8 cellular contexts compared by ENCODE assay signal in the genomic region with DNA sequence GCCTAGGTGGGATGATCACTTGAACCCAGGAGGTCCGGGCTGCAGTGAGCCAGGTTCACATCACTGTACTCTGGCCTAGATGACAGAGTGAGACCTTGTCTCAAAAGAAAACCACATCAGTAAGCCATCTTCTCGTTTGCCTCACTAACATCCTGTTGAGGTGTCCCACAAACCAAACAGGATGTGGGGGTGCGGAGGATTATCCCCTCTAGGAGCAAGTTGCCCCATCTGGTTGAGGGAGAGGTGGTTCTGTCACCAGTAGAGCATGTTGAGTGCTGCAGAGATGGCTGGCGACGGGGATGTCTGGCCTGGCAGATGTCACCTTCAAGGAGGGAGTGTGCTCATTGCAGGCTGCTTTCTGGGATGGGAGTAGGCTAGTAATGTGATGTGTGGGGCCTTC.
DNase-seq lines count a peak whose midpoint lies in the region; ATAC-seq and TF ChIP-seq lines count a peak whose summit lies in the region.

No MANE protein-coding gene starts in this region.

- no peak for TF ChIP-seq POLR2A in erythroblast (IDR thresholded peaks at IDR 0.05; ENCODE audit: low read length)

- peaks cover 17% of the 10 kb centered on the region for H3K4me1 Mint-ChIP-seq in activated T-helper 1 cell treated with anti-CD3 and anti-CD28 coated beads, Interleukin-12 subunit alpha, Interleukin-12 subunit beta, Interleukin-2, Interleukin-4 antibody, amounts not matched to agents 30 ng/mL and 10 ng/mL and 1 ng/mL, durations not matched to agents 14 hours and 24 hours and 36 hours (ENCODE audit: low read depth)

- peaks cover 89% of the 10 kb centered on the region for H3K27me3 Mint-ChIP-seq in activated T-helper 1 cell treated with anti-CD3 and anti-CD28 coated beads, Interleukin-12 subunit alpha, Interleukin-12 subunit beta, Interleukin-2, Interleukin-4 antibody, amounts not matched to agents 30 ng/mL and 10 ng/mL and 1 ng/mL, durations not matched to agents 14 hours and 24 hours and 36 hours (ENCODE audit: insufficient read depth)

- H3K4me3 Mint-ChIP-seq in activated T-helper 1 cell treated with anti-CD3 and anti-CD28 coated beads, Interleukin-12 subunit alpha, Interleukin-12 subunit beta, Interleukin-2, Interleukin-4 antibody, amounts not matched to agents 30 ng/mL and 10 ng/mL and 1 ng/mL, durations not matched to agents 14 hours and 24 hours and 36 hours, result peak overlapping the region; percentile 61

- ATAC-seq in HG03025 (IDR thresholded peaks at IDR 0.05; ENCODE audit: low FRiP score, unreplicated experiment) (no peak), HG02938 (IDR thresholded peaks at IDR 0.05; ENCODE audit: unreplicated experiment) (no peak)

- no peaks in the 10 kb centered on the region for H3K36me3 Mint-ChIP-seq in activated T-helper 1 cell treated with anti-CD3 and anti-CD28 coated beads, Interleukin-12 subunit alpha, Interleukin-12 subunit beta, Interleukin-2, Interleukin-4 antibody, amounts not matched to agents 30 ng/mL and 10 ng/mL and 1 ng/mL, durations not matched to agents 14 hours and 24 hours and 36 hours (ENCODE audit: low read depth)

- intact Hi-C loops in activated T-helper 1 cell treated with anti-CD3 and anti-CD28 coated beads, Interleukin-12 subunit alpha, Interleukin-12 subunit beta, Interleukin-2, Interleukin-4 antibody, amounts not matched to agents 30 ng/mL and 10 ng/mL and 1 ng/mL, durations not matched to agents 14 hours and 24 hours and 36 hours (cut with micrococcal nuclease), result loop anchor here (1.0 kb wide), 2 partner anchors 47 to 282 kb away; no protein-coding TSS in a partner anchor

- H3K27ac Mint-ChIP-seq in activated T-helper 1 cell treated with anti-CD3 and anti-CD28 coated beads, Interleukin-12 subunit alpha, Interleukin-12 subunit beta, Interleukin-2, Interleukin-4 antibody, amounts not matched to agents 30 ng/mL and 10 ng/mL and 1 ng/mL, durations not matched to agents 14 hours and 24 hours and 36 hours, result peak overlapping the region; percentile 67

- TF ChIP-seq CTCF in GM12864 (IDR thresholded peaks at IDR 0.05; ENCODE audit: low read depth, low read length, missing control alignments), result no peak

- no peaks in the 10 kb centered on the region for H3K9me3 Mint-ChIP-seq in activated T-helper 1 cell treated with anti-CD3 and anti-CD28 coated beads, Interleukin-12 subunit alpha, Interleukin-12 subunit beta, Interleukin-2, Interleukin-4 antibody, amounts not matched to agents 30 ng/mL and 10 ng/mL and 1 ng/mL, durations not matched to agents 14 hours and 24 hours and 36 hours

- DNase-seq in GM12864 (ENCODE audit: low read depth), result peak; percentile 31
- DNase-seq in NOMO-1 (lab: John Stamatoyannopoulos, UW; ENCODE audit: unreplicated experiment in 2 of 2), result peak; percentile 56 to 68
- peak; percentile 76 for DNase-seq in activated T-helper 1 cell treated with anti-CD3 and anti-CD28 coated beads, Interleukin-12 subunit alpha, Interleukin-12 subunit beta, Interleukin-2, Interleukin-4 antibody, amounts not matched to agents 30 ng/mL and 10 ng/mL and 1 ng/mL, durations not matched to agents 14 hours and 24 hours and 36 hours (ENCODE audit: low spot score)
- peak; percentile 29 to 72 (median 53) for DNase-seq in stimulated activated CD4-positive, alpha-beta T cell treated with anti-CD3 and anti-CD28 coated beads, Interleukin-1b, Interleukin-23, amount 100 ng/mL, for 24 hours (ENCODE audit: low read depth in 4 of 4, low spot score in 1 of 4)
- DNase-seq in amygdala (lab: John Stamatoyannopoulos, UW), result no peak
- no peak for DNase-seq in erythroblast (lab: John Stamatoyannopoulos, UW)

- H3K4me3 ChIP-seq in GM12864 (ENCODE audit: low read depth, low read length), result no peak overlapping the region

Comparison
In these comparisons a context has a peak if more than half of its experiments do, and no peak if none do; other contexts are left out.
1. DNase-seq: peak in GM12864 (single experiment), NOMO-1 (2 of 2), activated T-helper 1 cell treated with anti-CD3 and anti-CD28 coated beads, Interleukin-12 subunit alpha, Interleukin-12 subunit beta, Interleukin-2, Interleukin-4 antibody, amounts not matched to agents 30 ng/mL and 10 ng/mL and 1 ng/mL, durations not matched to agents 14 hours and 24 hours and 36 hours (single experiment) and stimulated activated CD4-positive, alpha-beta T cell treated with anti-CD3 and anti-CD28 coated beads, Interleukin-1b, Interleukin-23, amount 100 ng/mL, for 24 hours (4 of 4); none in amygdala (0 of 56) and erythroblast (0 of 2).